ENCODE assay signal across 11 cellular contexts in the genomic region with DNA sequence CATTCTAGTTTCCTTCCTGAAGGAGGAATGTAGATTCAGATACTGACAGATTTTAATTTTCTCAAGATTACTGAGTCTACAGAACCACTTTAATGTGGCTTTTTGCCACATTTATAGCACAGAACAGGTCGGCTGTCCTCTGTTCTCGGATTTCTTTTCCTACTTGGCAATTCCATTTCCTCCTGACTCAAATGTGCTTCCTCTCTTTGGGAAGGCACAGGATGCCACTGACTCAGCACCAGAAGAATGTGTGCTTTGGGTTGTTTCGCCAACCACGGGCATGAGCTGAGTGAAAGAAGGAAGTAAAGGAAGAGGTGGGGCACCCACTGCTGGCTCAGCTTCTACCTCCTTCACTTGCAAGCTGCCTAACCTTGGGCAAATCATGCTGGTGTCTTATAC.
DNase-seq lines count a peak whose midpoint lies in the region; ATAC-seq and TF ChIP-seq lines count a peak whose summit lies in the region.
"Had no signal": no experiment of that assay in that cellular context is flagged by ENCODE, and none has a peak within 500 bp of the region (broad histone marks: within the 10 kb centered on the region; RNA-seq: fewer than 3 reads in every experiment).

No MANE protein-coding gene starts in this region.

- no peaks in the 10 kb centered on the region for H3K4me1 ChIP-seq in left lung
- H3K4me1 ChIP-seq: tibial artery had no signal

- H3K27me3 ChIP-seq in MG63 (no peaks in the 10 kb centered on the region), brain microvascular endothelial cell (replicated peaks) (no peaks in the 10 kb centered on the region), left lung (no peaks in the 10 kb centered on the region)
- H3K27me3 ChIP-seq: tibial artery had no signal

- H3K9me3 ChIP-seq in MG63 (no peaks in the 10 kb centered on the region; the same call in 1 of the 2 replicates), left lung (no peaks in the 10 kb centered on the region)
- H3K9me3 ChIP-seq: tibial artery had no signal

- DNase-seq in COLO829 (ENCODE audit: low spot score) = peak; percentile 31
- peak; percentile 82 for DNase-seq in MG63
- DNase-seq in brain microvascular endothelial cell = peak; percentile 47
- DNase-seq in left lung = peak in 1 of 2 donors; percentile 11
- no peak for DNase-seq in NCI-H1048 (lab: John Stamatoyannopoulos, UW)
- DNase-seq in SK-N-DZ (ENCODE audit: low spot score) = no peak
- DNase-seq in hepatic stellate cell (ENCODE audit: low spot score) = no peak
- DNase-seq: activated naive CD4-positive, alpha-beta T cell treated with anti-CD3 and anti-CD28 coated beads, Interleukin-2, amount 10 ng/mL, durations not matched to agents 7 days and 5 days; NCI-H748 treated with DMSO at 0.1 percent for 48 hours had no signal

- no peak overlapping the region for H3K4me3 ChIP-seq in MG63
- no peak overlapping the region for H3K4me3 ChIP-seq in brain microvascular endothelial cell (ENCODE audit: low read depth, low read length)
- no peak overlapping the region for H3K4me3 ChIP-seq in left lung
- H3K4me3 ChIP-seq: tibial artery had no signal

- H3K36me3 ChIP-seq in MG63 (no peaks in the 10 kb centered on the region), brain microvascular endothelial cell (replicated peaks) (no peaks in the 10 kb centered on the region), left lung (no peaks in the 10 kb centered on the region)
- H3K36me3 ChIP-seq: tibial artery had no signal

- intact Hi-C loops in left lung (cut with DNase I) = no loop called here

- ATAC-seq in left lung = peak; percentile 80
- no peak for ATAC-seq in HG03108 (IDR thresholded peaks at IDR 0.05; ENCODE audit: unreplicated experiment)

- in situ Hi-C loops in brain microvascular endothelial cell (cut with HindIII; ENCODE audit: low pct_ligation_motif_present, low sequenced_read_pairs) = no loop called here

- TF ChIP-seq CTCF in brain microvascular endothelial cell (IDR thresholded peaks at IDR 0.05; ENCODE audit: low read depth, low read length, missing control alignments) (no peak), left lung (IDR thresholded peaks at IDR 0.05) (no peak)

- no peak overlapping the region for H3K27ac ChIP-seq in brain microvascular endothelial cell
- no peak overlapping the region for H3K27ac ChIP-seq in left lung
- H3K27ac ChIP-seq: tibial artery had no signal

Comparison
In these comparisons a context has a peak if more than half of its experiments do, and no peak if none do; other contexts are left out.
1. DNase-seq: peak in COLO829 (single experiment), MG63 (single experiment) and brain microvascular endothelial cell (single experiment); none in NCI-H1048 (single experiment), SK-N-DZ (single experiment) and hepatic stellate cell (single experiment).